1 cellular context compared by ENCODE assay signal in the genomic region with DNA sequence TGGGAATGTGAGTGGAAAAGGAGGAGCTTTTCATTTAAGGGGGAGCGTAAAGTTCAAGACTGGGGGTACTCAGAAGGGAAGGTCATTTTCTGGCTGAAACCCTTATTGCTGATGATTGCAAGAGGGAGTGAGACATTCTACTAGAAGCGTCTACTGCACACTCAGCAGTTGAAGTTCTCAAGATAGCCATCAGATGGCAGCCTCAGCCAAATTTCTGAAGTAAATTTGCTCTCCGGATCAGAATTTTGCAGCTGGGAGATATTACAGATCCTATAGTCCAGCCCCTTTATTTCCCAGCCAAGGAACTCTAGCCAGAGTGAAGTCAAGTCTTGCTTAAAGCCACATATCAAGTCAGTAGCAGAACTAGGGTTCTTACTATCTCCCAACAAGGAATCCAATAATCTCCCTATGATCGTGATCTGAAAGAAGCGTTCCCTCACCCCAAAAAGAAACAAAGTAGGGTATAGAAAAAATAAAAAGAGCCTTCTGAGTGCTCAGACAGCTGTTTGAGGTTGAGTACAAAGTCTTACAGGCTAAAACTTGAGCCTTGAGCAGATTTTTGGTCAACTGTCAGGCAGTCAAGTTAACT.
TF ChIP-seq lines count a peak whose summit lies in the region.

No MANE protein-coding gene starts in this region.

TF ChIP-seq in Ishikawa, 13 proteins besides CTCF, POLR2A, EP300 and RAD21 (continued from another document):
- TF ChIP-seq, protein P1, sequence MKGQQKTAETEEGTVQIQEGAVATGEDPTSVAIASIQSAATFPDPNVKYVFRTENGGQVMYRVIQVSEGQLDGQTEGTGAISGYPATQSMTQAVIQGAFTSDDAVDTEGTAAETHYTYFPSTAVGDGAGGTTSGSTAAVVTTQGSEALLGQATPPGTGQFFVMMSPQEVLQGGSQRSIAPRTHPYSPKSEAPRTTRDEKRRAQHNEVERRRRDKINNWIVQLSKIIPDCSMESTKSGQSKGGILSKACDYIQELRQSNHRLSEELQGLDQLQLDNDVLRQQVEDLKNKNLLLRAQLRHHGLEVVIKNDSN (IDR thresholded peaks at IDR 0.05) = no peak
- TF ChIP-seq EGR1 (IDR thresholded peaks at IDR 0.05) (no peak), TEAD4 (IDR thresholded peaks at IDR 0.05) (no peak), TAF1 (IDR thresholded peaks at IDR 0.05; ENCODE audit: low read depth) (no peak), CREB1 (IDR thresholded peaks at IDR 0.05; ENCODE audit: low read depth) (no peak), NFIC (IDR thresholded peaks at IDR 0.05) (no peak), YY1 (IDR thresholded peaks at IDR 0.05; ENCODE audit: low read depth) (no peak)
